In the genomic region with DNA sequence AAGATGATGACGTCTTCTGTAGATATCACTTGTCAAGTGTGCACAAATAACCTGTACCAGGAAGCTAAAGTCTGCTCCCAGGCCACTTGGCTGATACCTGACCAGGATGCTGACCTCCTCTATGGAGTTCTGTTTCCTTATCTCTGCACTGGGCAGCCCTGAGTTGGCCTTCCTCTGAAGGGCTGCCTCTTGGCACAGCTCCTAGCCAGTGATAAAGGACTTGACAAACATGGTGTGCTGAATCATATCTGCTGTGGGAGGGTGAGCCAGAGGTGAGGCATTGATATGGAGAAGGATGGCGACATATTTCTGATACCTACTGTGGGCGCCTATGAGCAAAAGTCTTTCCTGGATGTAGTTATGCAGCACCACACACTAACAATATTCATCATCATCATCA, we compare ENCODE assay signal across 2 cellular contexts.
A peak's percentile ranks its signal among the peaks of the same experiment; 100 is the strongest.
TF ChIP-seq lines count a peak whose summit lies in the region.

No MANE protein-coding gene starts in this region.

TF ChIP-seq in K562, 482 proteins besides CTCF, POLR2A, EP300 and RAD21 (continued from another document):
- TF ChIP-seq RB1 (IDR thresholded peaks at IDR 0.05; ENCODE audit: low read depth) (no peak), CBFA2T3 (IDR thresholded peaks at IDR 0.05) (peak; percentile 44), PCBP2 (IDR thresholded peaks at IDR 0.05; ENCODE audit: low read depth, low read length, poor library complexity, severe bottlenecking) (no peak), CTBP1 (IDR thresholded peaks at IDR 0.05; ENCODE audit: borderline replicate concordance) (peak; percentile 26; the same call in 1 of the 2 replicates), NFE2 (IDR thresholded peaks at IDR 0.05; ENCODE audit: low read depth) (0 out of 2 replicates have a peak, but pooled peaks have one; percentile 28), SIN3B (IDR thresholded peaks at IDR 0.05; ENCODE audit: low read depth) (no peak), TCF3 (CRISPR knock-in tag; IDR thresholded peaks at IDR 0.05) (peak; percentile 18; the same call in 1 of the 2 replicates), XRCC4 (IDR thresholded peaks at IDR 0.05; ENCODE audit: extremely low read depth, insufficient read depth, insufficient read length) (no peak), NFIC (IDR thresholded peaks at IDR 0.05) (peak; percentile 48), STAT5A (IDR thresholded peaks at IDR 0.05; ENCODE audit: borderline replicate concordance, low read length) (no peak), KLF13 (tag; IDR thresholded peaks at IDR 0.05; ENCODE audit: borderline replicate concordance, low read depth) (no peak), MAFF (IDR thresholded peaks at IDR 0.05; ENCODE audit: low read length) (no peak), MTF1 (CRISPR knock-in tag; IDR thresholded peaks at IDR 0.05; ENCODE audit: borderline replicate concordance) (no peak), MEIS2 (IDR thresholded peaks at IDR 0.05; ENCODE audit: partially characterized antibody) (no peak), ZNF586 (CRISPR knock-in tag; conservative IDR thresholded peaks at IDR 0.05) (no peak)

TF ChIP-seq in GM23338, 12 proteins besides CTCF, POLR2A, EP300 and RAD21 (continued from another document):
- TF ChIP-seq NANOG (IDR thresholded peaks at IDR 0.05; ENCODE audit: borderline replicate concordance) (no peak), STAT1 (IDR thresholded peaks at IDR 0.05; ENCODE audit: unreplicated experiment) (no peak), ZNF331 (CRISPR knock-in tag; IDR thresholded peaks at IDR 0.05; ENCODE audit: low read depth) (no peak), EZH2 (IDR thresholded peaks at IDR 0.05; ENCODE audit: low read depth, unreplicated experiment) (no peak), POLR2AphosphoS5 (IDR thresholded peaks at IDR 0.05; ENCODE audit: low read depth) (no peak)
- TF ChIP-seq, protein P1, sequence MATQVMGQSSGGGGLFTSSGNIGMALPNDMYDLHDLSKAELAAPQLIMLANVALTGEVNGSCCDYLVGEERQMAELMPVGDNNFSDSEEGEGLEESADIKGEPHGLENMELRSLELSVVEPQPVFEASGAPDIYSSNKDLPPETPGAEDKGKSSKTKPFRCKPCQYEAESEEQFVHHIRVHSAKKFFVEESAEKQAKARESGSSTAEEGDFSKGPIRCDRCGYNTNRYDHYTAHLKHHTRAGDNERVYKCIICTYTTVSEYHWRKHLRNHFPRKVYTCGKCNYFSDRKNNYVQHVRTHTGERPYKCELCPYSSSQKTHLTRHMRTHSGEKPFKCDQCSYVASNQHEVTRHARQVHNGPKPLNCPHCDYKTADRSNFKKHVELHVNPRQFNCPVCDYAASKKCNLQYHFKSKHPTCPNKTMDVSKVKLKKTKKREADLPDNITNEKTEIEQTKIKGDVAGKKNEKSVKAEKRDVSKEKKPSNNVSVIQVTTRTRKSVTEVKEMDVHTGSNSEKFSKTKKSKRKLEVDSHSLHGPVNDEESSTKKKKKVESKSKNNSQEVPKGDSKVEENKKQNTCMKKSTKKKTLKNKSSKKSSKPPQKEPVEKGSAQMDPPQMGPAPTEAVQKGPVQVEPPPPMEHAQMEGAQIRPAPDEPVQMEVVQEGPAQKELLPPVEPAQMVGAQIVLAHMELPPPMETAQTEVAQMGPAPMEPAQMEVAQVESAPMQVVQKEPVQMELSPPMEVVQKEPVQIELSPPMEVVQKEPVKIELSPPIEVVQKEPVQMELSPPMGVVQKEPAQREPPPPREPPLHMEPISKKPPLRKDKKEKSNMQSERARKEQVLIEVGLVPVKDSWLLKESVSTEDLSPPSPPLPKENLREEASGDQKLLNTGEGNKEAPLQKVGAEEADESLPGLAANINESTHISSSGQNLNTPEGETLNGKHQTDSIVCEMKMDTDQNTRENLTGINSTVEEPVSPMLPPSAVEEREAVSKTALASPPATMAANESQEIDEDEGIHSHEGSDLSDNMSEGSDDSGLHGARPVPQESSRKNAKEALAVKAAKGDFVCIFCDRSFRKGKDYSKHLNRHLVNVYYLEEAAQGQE (IDR thresholded peaks at IDR 0.05; ENCODE audit: unreplicated experiment), result no peak
- TF ChIP-seq, protein P2, sequence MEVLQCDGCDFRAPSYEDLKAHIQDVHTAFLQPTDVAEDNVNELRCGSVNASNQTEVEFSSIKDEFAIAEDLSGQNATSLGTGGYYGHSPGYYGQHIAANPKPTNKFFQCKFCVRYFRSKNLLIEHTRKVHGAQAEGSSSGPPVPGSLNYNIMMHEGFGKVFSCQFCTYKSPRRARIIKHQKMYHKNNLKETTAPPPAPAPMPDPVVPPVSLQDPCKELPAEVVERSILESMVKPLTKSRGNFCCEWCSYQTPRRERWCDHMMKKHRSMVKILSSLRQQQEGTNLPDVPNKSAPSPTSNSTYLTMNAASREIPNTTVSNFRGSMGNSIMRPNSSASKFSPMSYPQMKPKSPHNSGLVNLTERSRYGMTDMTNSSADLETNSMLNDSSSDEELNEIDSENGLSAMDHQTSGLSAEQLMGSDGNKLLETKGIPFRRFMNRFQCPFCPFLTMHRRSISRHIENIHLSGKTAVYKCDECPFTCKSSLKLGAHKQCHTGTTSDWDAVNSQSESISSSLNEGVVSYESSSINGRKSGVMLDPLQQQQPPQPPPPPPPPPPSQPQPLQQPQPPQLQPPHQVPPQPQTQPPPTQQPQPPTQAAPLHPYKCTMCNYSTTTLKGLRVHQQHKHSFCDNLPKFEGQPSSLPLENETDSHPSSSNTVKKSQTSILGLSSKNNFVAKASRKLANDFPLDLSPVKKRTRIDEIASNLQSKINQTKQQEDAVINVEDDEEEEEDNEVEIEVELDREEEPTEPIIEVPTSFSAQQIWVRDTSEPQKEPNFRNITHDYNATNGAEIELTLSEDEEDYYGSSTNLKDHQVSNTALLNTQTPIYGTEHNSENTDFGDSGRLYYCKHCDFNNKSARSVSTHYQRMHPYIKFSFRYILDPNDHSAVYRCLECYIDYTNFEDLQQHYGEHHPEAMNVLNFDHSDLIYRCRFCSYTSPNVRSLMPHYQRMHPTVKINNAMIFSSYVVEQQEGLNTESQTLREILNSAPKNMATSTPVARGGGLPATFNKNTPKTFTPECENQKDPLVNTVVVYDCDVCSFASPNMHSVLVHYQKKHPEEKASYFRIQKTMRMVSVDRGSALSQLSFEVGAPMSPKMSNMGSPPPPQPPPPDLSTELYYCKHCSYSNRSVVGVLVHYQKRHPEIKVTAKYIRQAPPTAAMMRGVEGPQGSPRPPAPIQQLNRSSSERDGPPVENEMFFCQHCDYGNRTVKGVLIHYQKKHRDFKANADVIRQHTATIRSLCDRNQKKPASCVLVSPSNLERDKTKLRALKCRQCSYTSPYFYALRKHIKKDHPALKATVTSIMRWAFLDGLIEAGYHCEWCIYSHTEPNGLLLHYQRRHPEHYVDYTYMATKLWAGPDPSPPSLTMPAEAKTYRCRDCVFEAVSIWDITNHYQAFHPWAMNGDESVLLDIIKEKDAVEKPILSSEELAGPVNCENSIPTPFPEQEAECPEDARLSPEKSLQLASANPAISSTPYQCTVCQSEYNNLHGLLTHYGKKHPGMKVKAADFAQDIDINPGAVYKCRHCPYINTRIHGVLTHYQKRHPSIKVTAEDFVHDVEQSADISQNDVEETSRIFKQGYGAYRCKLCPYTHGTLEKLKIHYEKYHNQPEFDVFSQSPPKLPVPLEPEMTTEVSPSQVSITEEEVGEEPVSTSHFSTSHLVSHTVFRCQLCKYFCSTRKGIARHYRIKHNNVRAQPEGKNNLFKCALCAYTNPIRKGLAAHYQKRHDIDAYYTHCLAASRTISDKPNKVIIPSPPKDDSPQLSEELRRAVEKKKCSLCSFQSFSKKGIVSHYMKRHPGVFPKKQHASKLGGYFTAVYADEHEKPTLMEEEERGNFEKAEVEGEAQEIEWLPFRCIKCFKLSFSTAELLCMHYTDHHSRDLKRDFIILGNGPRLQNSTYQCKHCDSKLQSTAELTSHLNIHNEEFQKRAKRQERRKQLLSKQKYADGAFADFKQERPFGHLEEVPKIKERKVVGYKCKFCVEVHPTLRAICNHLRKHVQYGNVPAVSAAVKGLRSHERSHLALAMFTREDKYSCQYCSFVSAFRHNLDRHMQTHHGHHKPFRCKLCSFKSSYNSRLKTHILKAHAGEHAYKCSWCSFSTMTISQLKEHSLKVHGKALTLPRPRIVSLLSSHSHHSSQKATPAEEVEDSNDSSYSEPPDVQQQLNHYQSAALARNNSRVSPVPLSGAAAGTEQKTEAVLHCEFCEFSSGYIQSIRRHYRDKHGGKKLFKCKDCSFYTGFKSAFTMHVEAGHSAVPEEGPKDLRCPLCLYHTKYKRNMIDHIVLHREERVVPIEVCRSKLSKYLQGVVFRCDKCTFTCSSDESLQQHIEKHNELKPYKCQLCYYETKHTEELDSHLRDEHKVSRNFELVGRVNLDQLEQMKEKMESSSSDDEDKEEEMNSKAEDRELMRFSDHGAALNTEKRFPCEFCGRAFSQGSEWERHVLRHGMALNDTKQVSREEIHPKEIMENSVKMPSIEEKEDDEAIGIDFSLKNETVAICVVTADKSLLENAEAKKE (CRISPR knock-in tag; IDR thresholded peaks at IDR 0.05), result no peak
- TF ChIP-seq, protein P3, sequence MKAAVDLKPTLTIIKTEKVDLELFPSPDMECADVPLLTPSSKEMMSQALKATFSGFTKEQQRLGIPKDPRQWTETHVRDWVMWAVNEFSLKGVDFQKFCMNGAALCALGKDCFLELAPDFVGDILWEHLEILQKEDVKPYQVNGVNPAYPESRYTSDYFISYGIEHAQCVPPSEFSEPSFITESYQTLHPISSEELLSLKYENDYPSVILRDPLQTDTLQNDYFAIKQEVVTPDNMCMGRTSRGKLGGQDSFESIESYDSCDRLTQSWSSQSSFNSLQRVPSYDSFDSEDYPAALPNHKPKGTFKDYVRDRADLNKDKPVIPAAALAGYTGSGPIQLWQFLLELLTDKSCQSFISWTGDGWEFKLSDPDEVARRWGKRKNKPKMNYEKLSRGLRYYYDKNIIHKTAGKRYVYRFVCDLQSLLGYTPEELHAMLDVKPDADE (IDR thresholded peaks at IDR 0.05), result no peak
